In genomic region chr11:63668396-63668795, GRCh38 we compare ENCODE assay signal across 13 cellular contexts. TPM values are rescaled to one million over a fixed set of nuclear protein-coding genes. Genes with fewer than 3 reads are reported as not detected.
DNase-seq lines count a peak whose midpoint lies in the region; ATAC-seq, FAIRE-seq and TF ChIP-seq lines count a peak whose summit lies in the region.
"Had no signal": no experiment of that assay in that cellular context is flagged by ENCODE, and none has a peak within 500 bp of the region (broad histone marks: within the 10 kb centered on the region; RNA-seq: fewer than 3 reads in every experiment).

No MANE protein-coding gene starts in this region.

- H3K4me3 Mint-ChIP-seq in activated T-cell treated with anti-CD3 and anti-CD28 coated beads, Interleukin-2, amount 50 U/mL, for 24 hours, result peak overlapping the region; percentile 18
- H3K4me3 Mint-ChIP-seq in activated T-cell treated with anti-CD3 and anti-CD28 coated beads, Interleukin-2, amount 50 U/mL, for 4 hours, result no peak overlapping the region
- peak overlapping the region; percentile 51 for H3K4me3 Mint-ChIP-seq in activated T-helper 1 cell treated with anti-CD3 and anti-CD28 coated beads, Interleukin-12 subunit alpha, Interleukin-12 subunit beta, Interleukin-2, Interleukin-4 antibody, amounts not matched to agents 30 ng/mL and 10 ng/mL and 1 ng/mL, durations not matched to agents 14 hours and 24 hours and 36 hours

- H3K27ac ChIP-seq in thoracic aorta, result peak overlapping the region; percentile 99 to 100
- no peak overlapping the region for H3K27ac ChIP-seq in pancreas
- H3K27ac ChIP-seq: testis had no signal

- no peaks in the 10 kb centered on the region for H3K36me3 ChIP-seq in thoracic aorta
- H3K36me3 ChIP-seq in pancreas, result no peaks in the 10 kb centered on the region

- peaks cover 65% of the 10 kb centered on the region for H3K4me1 Mint-ChIP-seq in activated T-cell treated with anti-CD3 and anti-CD28 coated beads, Interleukin-2, amount 50 U/mL, for 24 hours (ENCODE audit: low read depth)
- H3K4me1 Mint-ChIP-seq in activated T-cell treated with anti-CD3 and anti-CD28 coated beads, Interleukin-2, amount 50 U/mL, for 4 hours (ENCODE audit: low read depth), result peaks cover 41% of the 10 kb centered on the region
- peaks cover 32% of the 10 kb centered on the region for H3K4me1 Mint-ChIP-seq in activated T-helper 1 cell treated with anti-CD3 and anti-CD28 coated beads, Interleukin-12 subunit alpha, Interleukin-12 subunit beta, Interleukin-2, Interleukin-4 antibody, amounts not matched to agents 30 ng/mL and 10 ng/mL and 1 ng/mL, durations not matched to agents 14 hours and 24 hours and 36 hours (ENCODE audit: low read depth)

- H3K36me3 Mint-ChIP-seq in activated T-cell treated with anti-CD3 and anti-CD28 coated beads, Interleukin-2, amount 50 U/mL, for 24 hours (ENCODE audit: low read depth), result peaks cover 20% of the 10 kb centered on the region
- H3K36me3 Mint-ChIP-seq in activated T-cell treated with anti-CD3 and anti-CD28 coated beads, Interleukin-2, amount 50 U/mL, for 4 hours (ENCODE audit: insufficient read depth), result peaks cover 4% of the 10 kb centered on the region
- H3K36me3 Mint-ChIP-seq in activated T-helper 1 cell treated with anti-CD3 and anti-CD28 coated beads, Interleukin-12 subunit alpha, Interleukin-12 subunit beta, Interleukin-2, Interleukin-4 antibody, amounts not matched to agents 30 ng/mL and 10 ng/mL and 1 ng/mL, durations not matched to agents 14 hours and 24 hours and 36 hours (ENCODE audit: low read depth), result peaks cover 16% of the 10 kb centered on the region

- no peak for DNase-seq in activated T-cell treated with anti-CD3 and anti-CD28 coated beads, Interleukin-2, amount 50 U/mL, for 24 hours
- no peak for DNase-seq in activated T-cell treated with anti-CD3 and anti-CD28 coated beads, Interleukin-2, amount 50 U/mL, for 4 hours
- no peak for DNase-seq in activated T-helper 1 cell treated with anti-CD3 and anti-CD28 coated beads, Interleukin-12 subunit alpha, Interleukin-12 subunit beta, Interleukin-2, Interleukin-4 antibody, amounts not matched to agents 30 ng/mL and 10 ng/mL and 1 ng/mL, durations not matched to agents 14 hours and 24 hours and 36 hours (ENCODE audit: low spot score)
- DNase-seq in fibroblast of the aortic adventitia (ENCODE audit: low read depth), result no peak
- no peak for DNase-seq in thoracic aorta (ENCODE audit: low spot score)
- DNase-seq in pancreas, result no peak
- DNase-seq in H54 (ENCODE audit: insufficient read length, low spot score), result no peak
- DNase-seq in OCI-M2 (lab: John Stamatoyannopoulos, UW; ENCODE audit: unreplicated experiment), result no peak
- DNase-seq: AML-193, heart left ventricle, NCI-H2081, RPMI8226, testis had no signal

- H3K4me1 ChIP-seq in thoracic aorta (ENCODE audit: control insufficient read depth in 1 of 2, low read depth in 2 of 2) (peaks cover 56 to 70% of the 10 kb centered on the region in 2 donors), pancreas (peaks cover 3 to 27% (median 12%) of the 10 kb centered on the region in 3 donors)

- 91 to 97% methylated on average over 2 of the region's 2 CpGs for WGBS in pancreas, 2 donors

- peak overlapping the region; percentile 85 for H3K27ac Mint-ChIP-seq in activated T-cell treated with anti-CD3 and anti-CD28 coated beads, Interleukin-2, amount 50 U/mL, for 24 hours
- H3K27ac Mint-ChIP-seq in activated T-helper 1 cell treated with anti-CD3 and anti-CD28 coated beads, Interleukin-12 subunit alpha, Interleukin-12 subunit beta, Interleukin-2, Interleukin-4 antibody, amounts not matched to agents 30 ng/mL and 10 ng/mL and 1 ng/mL, durations not matched to agents 14 hours and 24 hours and 36 hours, result peak overlapping the region; percentile 2

- ATAC-seq in activated T-cell treated with anti-CD3 and anti-CD28 coated beads, Interleukin-2, amount 50 U/mL, for 4 hours, result no peak
- no peak for ATAC-seq in thoracic aorta (ENCODE audit: insufficient number of reproducible peaks, low FRiP score, low read depth)
- no peak for ATAC-seq in pancreas
- ATAC-seq: heart left ventricle had no signal

- intact Hi-C loops in activated T-helper 1 cell treated with anti-CD3 and anti-CD28 coated beads, Interleukin-12 subunit alpha, Interleukin-12 subunit beta, Interleukin-2, Interleukin-4 antibody, amounts not matched to agents 30 ng/mL and 10 ng/mL and 1 ng/mL, durations not matched to agents 14 hours and 24 hours and 36 hours (cut with micrococcal nuclease), result no loop called here
- intact Hi-C loops in pancreas (cut with DNase I), result no loop called here

- H3K4me3 ChIP-seq in fibroblast of the aortic adventitia (ENCODE audit: low read depth, low read length), result peak overlapping the region; percentile 25
- H3K4me3 ChIP-seq in thoracic aorta, result peak overlapping the region; percentile 94
- no peak overlapping the region for H3K4me3 ChIP-seq in pancreas
- H3K4me3 ChIP-seq: heart left ventricle, testis had no signal

- no peaks in the 10 kb centered on the region for H3K9me3 Mint-ChIP-seq in activated T-cell treated with anti-CD3 and anti-CD28 coated beads, Interleukin-2, amount 50 U/mL, for 24 hours
- no peaks in the 10 kb centered on the region for H3K9me3 Mint-ChIP-seq in activated T-cell treated with anti-CD3 and anti-CD28 coated beads, Interleukin-2, amount 50 U/mL, for 4 hours
- no peaks in the 10 kb centered on the region for H3K9me3 Mint-ChIP-seq in activated T-helper 1 cell treated with anti-CD3 and anti-CD28 coated beads, Interleukin-12 subunit alpha, Interleukin-12 subunit beta, Interleukin-2, Interleukin-4 antibody, amounts not matched to agents 30 ng/mL and 10 ng/mL and 1 ng/mL, durations not matched to agents 14 hours and 24 hours and 36 hours

- no peak for FAIRE-seq in pancreas (lab: Jason Lieb, UNC)
- no peak for FAIRE-seq in H54 (lab: Jason Lieb, UNC)

- TF ChIP-seq CTCF in fibroblast of the aortic adventitia (IDR thresholded peaks at IDR 0.05; ENCODE audit: insufficient read depth, low read length) (no peak), thoracic aorta (IDR thresholded peaks at IDR 0.05) (no peak), pancreas (IDR thresholded peaks at IDR 0.05) (no peak)

- H3K9me3 ChIP-seq in thoracic aorta, result no peaks in the 10 kb centered on the region
- no peaks in the 10 kb centered on the region for H3K9me3 ChIP-seq in pancreas
- H3K9me3 ChIP-seq: heart left ventricle, testis had no signal

- no peaks in the 10 kb centered on the region for H3K27me3 ChIP-seq in thoracic aorta (replicated peaks; ENCODE audit: insufficient read depth)
- no peaks in the 10 kb centered on the region for H3K27me3 ChIP-seq in pancreas
- H3K27me3 ChIP-seq: heart left ventricle, testis had no signal

- TF ChIP-seq POLR2A in H54 (IDR thresholded peaks at IDR 0.05; ENCODE audit: low read depth, low read length), result no peak

- no peaks in the 10 kb centered on the region for H3K27me3 Mint-ChIP-seq in activated T-cell treated with anti-CD3 and anti-CD28 coated beads, Interleukin-2, amount 50 U/mL, for 24 hours
- no peaks in the 10 kb centered on the region for H3K27me3 Mint-ChIP-seq in activated T-cell treated with anti-CD3 and anti-CD28 coated beads, Interleukin-2, amount 50 U/mL, for 4 hours (ENCODE audit: low read depth)
- H3K27me3 Mint-ChIP-seq in activated T-helper 1 cell treated with anti-CD3 and anti-CD28 coated beads, Interleukin-12 subunit alpha, Interleukin-12 subunit beta, Interleukin-2, Interleukin-4 antibody, amounts not matched to agents 30 ng/mL and 10 ng/mL and 1 ng/mL, durations not matched to agents 14 hours and 24 hours and 36 hours (ENCODE audit: insufficient read depth), result no peaks in the 10 kb centered on the region

RNA-seq across cellular contexts. Expression of gene ATL3, which starts 2.8 kb away (rescaled TPM):
- total RNA-seq in activated T-cell treated with anti-CD3 and anti-CD28 coated beads, Interleukin-2, amount 50 U/mL, for 4 hours, result 10 to 100 TPM; 49.1 to 52.5 (median 49.8) TPM
- total RNA-seq in activated T-helper 1 cell treated with anti-CD3 and anti-CD28 coated beads, Interleukin-12 subunit alpha, Interleukin-12 subunit beta, Interleukin-2, Interleukin-4 antibody, amounts not matched to agents 30 ng/mL and 10 ng/mL and 1 ng/mL, durations not matched to agents 14 hours and 24 hours and 36 hours, result 35.6 and 37.0 TPM in 2 replicates
- 298 and 320 TPM in 2 replicates for total RNA-seq in fibroblast of the aortic adventitia (ENCODE audit: low replicate concordance)
- 100 to 1,000 TPM; 188 to 192 TPM for total RNA-seq in thoracic aorta
- total RNA-seq in pancreas, result 10 to 100 TPM; 23.5 to 40.7 (median 29.4) TPM
- polyA plus RNA-seq in pancreas, result 1 to 10 TPM; 6.1 to 6.9 TPM

RNA-seq across cellular contexts. Expression of gene RTN3, which starts 12.9 kb away (rescaled TPM):
- 10 to 100 TPM; 24.7 to 30.9 (median 26.7) TPM for total RNA-seq in activated T-cell treated with anti-CD3 and anti-CD28 coated beads, Interleukin-2, amount 50 U/mL, for 4 hours
- 52.1 and 54.7 TPM in 2 replicates for total RNA-seq in activated T-helper 1 cell treated with anti-CD3 and anti-CD28 coated beads, Interleukin-12 subunit alpha, Interleukin-12 subunit beta, Interleukin-2, Interleukin-4 antibody, amounts not matched to agents 30 ng/mL and 10 ng/mL and 1 ng/mL, durations not matched to agents 14 hours and 24 hours and 36 hours
- total RNA-seq in fibroblast of the aortic adventitia (ENCODE audit: low replicate concordance), result 151 and 168 TPM in 2 replicates
- total RNA-seq in thoracic aorta, result 10 to 100 TPM; 75.1 to 91.1 TPM
- total RNA-seq in pancreas, result 10 to 100 TPM; 51.2 to 74.9 (median 63.9) TPM
- polyA plus RNA-seq in pancreas, result 10 to 100 TPM; 40.2 to 79.6 TPM

RNA-seq across cellular contexts. Expression of gene PLAAT3, which starts 54.2 kb away (rescaled TPM):
- 1 to 10 TPM in 1 of 3 donors, under 1 TPM in 2; 0.63 to 1.7 (median 0.90) TPM for total RNA-seq in activated T-cell treated with anti-CD3 and anti-CD28 coated beads, Interleukin-2, amount 50 U/mL, for 4 hours
- total RNA-seq in activated T-helper 1 cell treated with anti-CD3 and anti-CD28 coated beads, Interleukin-12 subunit alpha, Interleukin-12 subunit beta, Interleukin-2, Interleukin-4 antibody, amounts not matched to agents 30 ng/mL and 10 ng/mL and 1 ng/mL, durations not matched to agents 14 hours and 24 hours and 36 hours, result 2.3 TPM in 2 replicates
- 9.0 and 71.9 TPM in 2 replicates for total RNA-seq in fibroblast of the aortic adventitia (ENCODE audit: low replicate concordance)
- total RNA-seq in thoracic aorta, result 10 to 100 TPM; 29.5 to 48.7 TPM
- total RNA-seq in pancreas, result 10 to 100 TPM; 15.2 to 36.0 (median 19.1) TPM
- polyA plus RNA-seq in pancreas, result 10 to 100 TPM; 26.7 to 30.6 TPM

Comparison
In these comparisons a context has a peak if more than half of its experiments do, and no peak if none do; other contexts are left out.
1. H3K4me3 ChIP-seq: peak in fibroblast of the aortic adventitia (single experiment) and thoracic aorta (single experiment); none in pancreas (0 of 4).
2. H3K27ac ChIP-seq: peak in thoracic aorta (2 of 2); none in pancreas (0 of 4).